ENCODE assay signal across 23 cellular contexts in the genomic region with DNA sequence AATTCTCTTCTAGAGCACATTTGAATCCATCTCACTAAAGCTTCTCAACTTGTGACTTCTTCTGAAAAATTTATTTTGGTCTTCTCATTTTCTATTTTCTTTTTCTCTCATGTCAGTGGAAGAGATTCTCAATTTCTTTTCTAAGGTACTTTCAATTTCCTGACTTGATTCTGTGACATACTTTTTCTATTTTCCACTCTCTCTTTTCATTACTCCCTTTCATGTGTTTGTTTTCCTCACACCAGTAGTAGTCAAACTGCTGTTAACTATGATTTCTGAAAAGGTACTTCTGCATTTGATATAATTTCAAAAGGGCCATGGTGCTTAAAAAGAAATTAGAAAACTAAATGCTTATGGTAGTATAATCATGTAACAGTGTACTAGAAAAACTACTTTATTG. TPM values are rescaled to one million over a fixed set of nuclear protein-coding genes. Genes with fewer than 3 reads are reported as not detected.
DNase-seq lines count a peak whose midpoint lies in the region; ATAC-seq, FAIRE-seq and TF ChIP-seq lines count a peak whose summit lies in the region.
"Had no signal": no experiment of that assay in that cellular context is flagged by ENCODE, and none has a peak within 500 bp of the region (broad histone marks: within the 10 kb centered on the region; RNA-seq: fewer than 3 reads in every experiment).

No MANE protein-coding gene starts in this region.

- no peak for TF ChIP-seq RAD21 in GM12878 (IDR thresholded peaks at IDR 0.05; ENCODE audit: insufficient read depth, low read depth, low read length)

- no peak for DNase-seq in activated CD4-positive, alpha-beta T cell treated with anti-CD3 and anti-CD28 coated beads, Interleukin-2, amount 10 ng/mL, durations not matched to agents 24 days and 14 days
- DNase-seq in activated CD4-positive, alpha-beta T cell treated with anti-CD3 and anti-CD28 coated beads, Interleukin-2, amount 50 U/mL, for 48 hours, result no peak
- DNase-seq in Calu3 (no peak), MM.1S (peak; percentile 43), GM12878 (ENCODE audit: low read depth, low spot score) (peak; percentile 8), tibial nerve (ENCODE audit: low spot score in 2 of 2) (no peak)
- DNase-seq: activated CD8-positive, alpha-beta memory T cell treated with anti-CD3 and anti-CD28 coated beads for 24 hours; activated gamma-delta T cell treated with Interleukin-2 at 50 U/mL for 16 hours; effector memory CD8-positive, alpha-beta T cell; esophagus squamous epithelium; kidney; NCI-H146; NCI-H748 treated with DMSO at 0.1 percent for 48 hours; OCI-M1; SHP77 treated with DMSO at 0.1 percent for 48 hours; stimulated activated CD4-positive, alpha-beta T cell treated with anti-CD3 and anti-CD28 coated beads, Interleukin-4, amount 100 ng/mL, for 24 hours; substantia nigra had no signal

- ATAC-seq in GM12878 (peak; percentile 42), GM21786 (IDR thresholded peaks at IDR 0.05; ENCODE audit: unreplicated experiment) (no peak), GM18502 (IDR thresholded peaks at IDR 0.05; ENCODE audit: poor library complexity, unreplicated experiment) (no peak)
- ATAC-seq: A549; effector memory CD8-positive, alpha-beta T cell had no signal

- BruUV-seq in Calu3 (replicated peaks; lab: Mats Ljungman, UMichigan) (no TSS peak), GM12878 (replicated peaks; lab: Mats Ljungman, UMichigan) (no TSS peak)

- intact Hi-C loops in activated CD4-positive, alpha-beta T cell treated with anti-CD3 and anti-CD28 coated beads, Interleukin-2, amount 10 ng/mL, durations not matched to agents 24 days and 14 days (cut with micrococcal nuclease), result loop anchor here (2.0 kb wide), 1 partner anchor 43 kb away; the partner anchor contains the start of gene NFAT5
- intact Hi-C loops in Calu3 (cut with micrococcal nuclease; ENCODE audit: unreplicated experiment), result no loop called here
- intact Hi-C loops in GM12878 (cut with micrococcal nuclease; ENCODE audit: unreplicated experiment), result no loop called here

- peaks cover 16% of the 10 kb centered on the region; the same call in 1 of the 2 replicates for H4K20me1 ChIP-seq in MM.1S (ENCODE audit: insufficient read depth, low read length)
- H4K20me1 ChIP-seq in GM12878 (ENCODE audit: control insufficient read depth, insufficient read depth), result no peaks in the 10 kb centered on the region

- SMC1A ChIA-PET in GM12878 (lab: Charles Lee; ENCODE audit: uncharacterized antibody, unreplicated experiment), result interaction anchor here (1.4 kb wide), 1 partner anchor 12 kb away, joined by 3 read pairs; no protein-coding TSS in a partner anchor

- TF ChIP-seq CTCF in Calu3 (IDR thresholded peaks at IDR 0.05; ENCODE audit: unreplicated experiment) (no peak), MM.1S (IDR thresholded peaks at IDR 0.05; ENCODE audit: low read length) (no peak), GM12878 (IDR thresholded peaks at IDR 0.05 in 2 of 3, conservative IDR thresholded peaks at IDR 0.05 in 1 of 3; ENCODE audit: control insufficient read depth in 2 of 3, extremely low read depth in 1 of 3, insufficient read depth in 1 of 3, low read depth in 3 of 3, low read length in 3 of 3) (no peak), tibial nerve (IDR thresholded peaks at IDR 0.05) (no peak)

- in situ Hi-C loops in GM12878 (cut with MboI), result no loop called here

- no peaks in the 10 kb centered on the region for H3K9me3 Mint-ChIP-seq in activated CD4-positive, alpha-beta T cell treated with anti-CD3 and anti-CD28 coated beads, Interleukin-2, amount 10 ng/mL, durations not matched to agents 24 days and 14 days
- no peaks in the 10 kb centered on the region for H3K9me3 Mint-ChIP-seq in Calu3 (ENCODE audit: low read depth, unreplicated experiment)
- H3K9me3 Mint-ChIP-seq: effector memory CD8-positive, alpha-beta T cell had no signal

- H3K27ac ChIP-seq in MM.1S (ENCODE audit: low read length) (no peak overlapping the region; the same call in 1 of the 2 replicates), GM12878 (ENCODE audit: control insufficient read depth, insufficient read depth) (peak overlapping the region; percentile 34; the same call in 1 of the 2 replicates), tibial nerve (no peak overlapping the region)
- H3K27ac ChIP-seq: A549, esophagus squamous epithelium, neutrophil had no signal

- H3K9me2 ChIP-seq in MM.1S (replicated peaks; ENCODE audit: insufficient read depth, low read length), result no peaks in the 10 kb centered on the region

- H3K27me3 Mint-ChIP-seq in activated CD4-positive, alpha-beta T cell treated with anti-CD3 and anti-CD28 coated beads, Interleukin-2, amount 10 ng/mL, durations not matched to agents 24 days and 14 days, result no peaks in the 10 kb centered on the region
- no peaks in the 10 kb centered on the region for H3K27me3 Mint-ChIP-seq in Calu3 (ENCODE audit: unreplicated experiment)
- H3K27me3 Mint-ChIP-seq: effector memory CD8-positive, alpha-beta T cell had no signal

- POLR2A ChIA-PET in GM12878 (lab: Charles Lee), result no interaction called here

- CTCF ChIA-PET in Calu3 (lab: Charles Lee) (no interaction called here), GM12878 (lab: Yijun Ruan, JAX) (no interaction called here)

- H3K27ac Mint-ChIP-seq in activated CD4-positive, alpha-beta T cell treated with anti-CD3 and anti-CD28 coated beads, Interleukin-2, amount 10 ng/mL, durations not matched to agents 24 days and 14 days, result peak overlapping the region; percentile 93
- H3K27ac Mint-ChIP-seq in Calu3 (ENCODE audit: unreplicated experiment), result peak overlapping the region; percentile 67

- no peak for FAIRE-seq in GM12878 (lab: Jason Lieb, UNC)
- FAIRE-seq: A549, colon, kidney, urothelium cell line had no signal

- H3K4me3 Mint-ChIP-seq in activated CD4-positive, alpha-beta T cell treated with anti-CD3 and anti-CD28 coated beads, Interleukin-2, amount 10 ng/mL, durations not matched to agents 24 days and 14 days, result peak overlapping the region; percentile 49
- no peak overlapping the region for H3K4me3 Mint-ChIP-seq in Calu3 (ENCODE audit: low read depth, unreplicated experiment)
- H3K4me3 Mint-ChIP-seq: effector memory CD8-positive, alpha-beta T cell had no signal

- peaks cover 40% of the 10 kb centered on the region for H3K79me2 ChIP-seq in MM.1S (ENCODE audit: low read length)
- H3K79me2 ChIP-seq in GM12878 (ENCODE audit: control insufficient read depth, insufficient read depth, low read length), result peaks cover 84% of the 10 kb centered on the region

- H3K4me1 Mint-ChIP-seq in activated CD4-positive, alpha-beta T cell treated with anti-CD3 and anti-CD28 coated beads, Interleukin-2, amount 10 ng/mL, durations not matched to agents 24 days and 14 days, result peaks cover 26% of the 10 kb centered on the region
- H3K4me1 Mint-ChIP-seq in Calu3 (ENCODE audit: low read depth, unreplicated experiment), result peaks cover 27% of the 10 kb centered on the region

- H3K4me3 ChIP-seq in MM.1S (ENCODE audit: low read length) (no peak overlapping the region), GM12878 (no peak overlapping the region), tibial nerve (no peak overlapping the region)
- H3K4me3 ChIP-seq: A549, esophagus squamous epithelium had no signal

- H3K4me2 ChIP-seq in MM.1S (ENCODE audit: low read depth, low read length) (peak overlapping the region; percentile 34), GM12878 (ENCODE audit: control insufficient read depth, insufficient read depth) (peak overlapping the region; percentile 54)
- H3K4me2 ChIP-seq: A549 had no signal

- TF ChIP-seq EP300 in GM12878 (IDR thresholded peaks at IDR 0.05; ENCODE audit: borderline replicate concordance in 1 of 2, control insufficient read depth in 1 of 2, low read depth in 2 of 2, low read length in 2 of 2) (no peak), tibial nerve (IDR thresholded peaks at IDR 0.05) (no peak)

- TF ChIP-seq POLR2A in GM12878 (IDR thresholded peaks at IDR 0.05; ENCODE audit: low read depth, low read length), result no peak
- TF ChIP-seq POLR2A in tibial nerve (IDR thresholded peaks at IDR 0.05), result no peak

- no peak overlapping the region for H3K9ac ChIP-seq in MM.1S (ENCODE audit: low read length)
- H3K9ac ChIP-seq in GM12878 (ENCODE audit: control insufficient read depth, insufficient read depth, low read length), result no peak overlapping the region

- H3F3A ChIP-seq in MM.1S (ENCODE audit: insufficient read depth, low read length), result peaks cover 7% of the 10 kb centered on the region; the same call in 1 of the 2 replicates

- RAD21 ChIA-PET in GM12878 (lab: Charles Lee; ENCODE audit: unreplicated experiment), result interaction anchor here (1.5 kb wide), 1 partner anchor 38 kb away, joined by 5 read pairs; no protein-coding TSS in a partner anchor

- H3K36me3 ChIP-seq in MM.1S (replicated peaks; ENCODE audit: insufficient read depth, low read length), result no peaks in the 10 kb centered on the region
- peaks cover 0 to 2% of the 10 kb centered on the region in 2 experiments; a peak in 1 of 4 replicates for H3K36me3 ChIP-seq in GM12878 (ENCODE audit: control insufficient read depth in 2 of 2, insufficient read depth in 2 of 2, low read length in 1 of 2)
- H3K36me3 ChIP-seq in tibial nerve, result peaks cover 0 to 4% (median 0%) of the 10 kb centered on the region in 3 donors
- H3K36me3 ChIP-seq: neutrophil had no signal

- H3K27me3 ChIP-seq in MM.1S (replicated peaks; ENCODE audit: insufficient read depth, low read length) (no peaks in the 10 kb centered on the region), GM12878 (replicated peaks in 1 of 2; ENCODE audit: control insufficient read depth in 2 of 2, insufficient read depth in 2 of 2, low read length in 1 of 2) (no peaks in the 10 kb centered on the region), tibial nerve (no peaks in the 10 kb centered on the region)
- H3K27me3 ChIP-seq: esophagus squamous epithelium, neutrophil had no signal

- H3K36me3 Mint-ChIP-seq in activated CD4-positive, alpha-beta T cell treated with anti-CD3 and anti-CD28 coated beads, Interleukin-2, amount 10 ng/mL, durations not matched to agents 24 days and 14 days (ENCODE audit: low read depth), result peaks cover 23% of the 10 kb centered on the region
- peaks cover 8% of the 10 kb centered on the region for H3K36me3 Mint-ChIP-seq in Calu3 (ENCODE audit: insufficient read depth, unreplicated experiment)

- H3K4me1 ChIP-seq in MM.1S (ENCODE audit: low read length) (peaks cover 17% of the 10 kb centered on the region), GM12878 (ENCODE audit: control insufficient read depth, insufficient read depth, low read length) (peaks cover 25% of the 10 kb centered on the region), tibial nerve (peaks cover 0 to 36% (median 4%) of the 10 kb centered on the region in 4 donors)

- H2AFZ ChIP-seq in MM.1S (ENCODE audit: low read length) (no peak overlapping the region), GM12878 (ENCODE audit: control insufficient read depth, low read depth, low read length) (no peak overlapping the region)

- H3K9me3 ChIP-seq in MM.1S (replicated peaks; ENCODE audit: insufficient read depth, low read length) (no peaks in the 10 kb centered on the region), GM12878 (replicated peaks; ENCODE audit: control insufficient read depth, insufficient read depth, low read length) (no peaks in the 10 kb centered on the region; the same call in 2 of the 3 replicates), tibial nerve (no peaks in the 10 kb centered on the region)
- H3K9me3 ChIP-seq: A549, esophagus squamous epithelium, neutrophil had no signal

RNA-seq across cellular contexts. Expression of gene NFAT5, which starts 41.9 kb away (rescaled TPM):
- total RNA-seq in activated CD4-positive, alpha-beta T cell treated with anti-CD3 and anti-CD28 coated beads, Interleukin-2, amount 10 ng/mL, durations not matched to agents 24 days and 14 days, result 46.3 and 54.6 TPM in 2 replicates
- total RNA-seq in Calu3 (2022) (57.9 and 64.3 TPM in 2 replicates), GM12878 (2014; rRNA removed) (12.9 and 14.2 TPM in 2 replicates), GM12878 (2014; rRNA removed; fragmentation: Illumina TruSeq; extraction: Trizol) (17.9 and 19.3 TPM in 2 replicates), GM12878 (2021) (17.8 and 21.4 TPM in 2 replicates), tibial nerve (10 to 100 TPM; 53.2 to 61.4 (median 57.5) TPM)
- 196 and 208 TPM in 2 replicates for total RNA-seq in GM12878 (2013; cell fraction: nucleolus; rRNA removed)
- 5.0 TPM for polyA plus RNA-seq in GM12878 (2011; ENCODE audit: low read depth)
- polyA plus RNA-seq in GM12878 (2011; rRNA removed) (31.5 and 35.4 TPM in 2 replicates), GM12878 (2014; fragmentation: Illumina TruSeq; extraction: Trizol) (22.3 and 28.2 TPM in 2 replicates), GM12878 (2014; fragmentation: Nextera tagmentation; extraction: Ambion mirVana) (1 to 10 TPM in 1 of 2 experiments, under 1 TPM in 1; 0.58 to 1.9 TPM), GM12878 (2014; rRNA removed) (9.6 and 11.3 TPM in 2 replicates), GM12878 (2016; fragmentation: Nextera tagmentation; extraction: Ambion mirVana) (1 to 10 TPM; 5.2 to 5.5 TPM)
- 9.7 and 12.4 TPM in 2 replicates for polyA plus RNA-seq in GM12878 (2011; cell fraction: cytosol; rRNA removed)
- polyA plus RNA-seq in GM12878 (2011; cell fraction: nucleus; rRNA removed), result 40.6 and 48.0 TPM in 2 replicates
- polyA plus RNA-seq in GM12878 (2012), result 7.0 and 8.6 TPM in 2 replicates
- polyA minus RNA-seq in GM12878 (2011; rRNA and poly(A)+ RNA removed), result 66.6 and 96.6 TPM in 2 replicates
- 19.8 and 23.2 TPM in 2 replicates for polyA minus RNA-seq in GM12878 (2011; cell fraction: cytosol; rRNA and poly(A)+ RNA removed)
- 37.4 and 55.7 TPM in 2 replicates for polyA minus RNA-seq in GM12878 (2011; cell fraction: nucleus; rRNA and poly(A)+ RNA removed)

Comparison
In these comparisons a context has a peak if more than half of its experiments do, and no peak if none do; other contexts are left out.
1. DNase-seq: peak in MM.1S (single experiment) and GM12878 (single experiment); none in activated CD4-positive, alpha-beta T cell treated with anti-CD3 and anti-CD28 coated beads, Interleukin-2, amount 10 ng/mL, durations not matched to agents 24 days and 14 days (single experiment), activated CD4-positive, alpha-beta T cell treated with anti-CD3 and anti-CD28 coated beads, Interleukin-2, amount 50 U/mL, for 48 hours (0 of 2), Calu3 (single experiment) and tibial nerve (0 of 2).